ENCODE assay signal across 6 cellular contexts in the genomic region with DNA sequence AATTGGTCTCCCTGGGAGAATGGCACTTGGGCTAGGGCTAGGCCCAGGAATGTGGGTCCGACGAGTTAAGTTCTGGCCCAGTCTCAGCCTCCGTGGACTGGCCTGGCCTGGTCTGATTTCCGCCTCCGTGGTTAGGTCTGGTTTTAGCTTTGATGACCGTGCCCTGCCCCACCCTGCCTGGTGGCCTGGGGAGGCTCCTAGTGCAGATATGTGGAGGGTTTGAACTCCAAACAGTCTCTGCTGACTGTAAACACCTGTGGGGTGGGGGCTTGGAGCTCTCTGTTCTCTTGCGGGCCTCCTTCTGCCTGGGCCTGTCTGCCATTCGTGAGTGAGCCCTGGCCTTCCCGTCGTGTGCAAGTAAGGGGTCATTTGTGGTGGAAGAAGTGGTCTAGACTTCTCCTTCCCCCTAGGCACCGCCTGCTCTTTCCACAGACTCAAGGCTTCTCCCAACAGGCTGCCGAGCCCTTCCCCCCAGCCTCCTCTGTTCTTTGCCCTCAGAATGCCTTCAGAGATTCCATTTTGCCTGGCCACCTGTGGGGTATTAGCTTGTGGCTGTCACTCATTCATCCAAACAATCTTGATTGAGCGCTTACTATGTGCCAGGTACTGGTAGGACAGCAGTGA. TPM values are rescaled to one million over a fixed set of nuclear protein-coding genes. Genes with fewer than 3 reads are reported as not detected.
DNase-seq lines count a peak whose midpoint lies in the region; ATAC-seq and TF ChIP-seq lines count a peak whose summit lies in the region.

No MANE protein-coding gene starts in this region.

- H4K20me1 ChIP-seq in PC-3 (ENCODE audit: low read length), result peaks cover 40% of the 10 kb centered on the region

- POLR2A ChIA-PET in A673 (lab: Charles Lee; ENCODE audit: low non-redundant PET) (interaction anchor here (0.6 to 0.7 kb wide), 2 partner anchors 23 to 30 kb away, joined by 3 to 13 read pairs; a partner anchor contains a TSS), PC-3 (lab: Charles Lee; ENCODE audit: unreplicated experiment) (no interaction called here)

- H3K27me3 ChIP-seq in A673 (replicated peaks; ENCODE audit: insufficient read depth, low read depth, low read length, poor library complexity), result no peaks in the 10 kb centered on the region
- H3K27me3 ChIP-seq in PC-3 (ENCODE audit: low read length), result no peaks in the 10 kb centered on the region
- H3K27me3 ChIP-seq in iPS DF 6.9 (ENCODE audit: control insufficient read depth, insufficient read depth, low read length), result no peaks in the 10 kb centered on the region

- CTCF ChIA-PET in A673 (lab: Charles Lee), result no interaction called here
- CTCF ChIA-PET in PC-3 (lab: Charles Lee), result no interaction called here

- WGBS in iPS DF 6.9 (ENCODE audit: insufficient coverage, insufficient read length), result no CpG with 5 or more reads among the region's 13 CpGs

- H3K4me1 ChIP-seq in A673 (ENCODE audit: insufficient read depth, low read length, poor library complexity, severe bottlenecking) (peaks cover 15% of the 10 kb centered on the region), PC-3 (ENCODE audit: insufficient read depth, low read length) (peaks cover 30% of the 10 kb centered on the region), iPS DF 6.9 (ENCODE audit: control insufficient read depth, insufficient read depth, low read length) (peaks cover 10% of the 10 kb centered on the region)

- H2AFZ ChIP-seq in PC-3 (ENCODE audit: low read length), result no peak overlapping the region

- H3K9me3 ChIP-seq in A673 (ENCODE audit: low read depth, low read length, poor library complexity, severe bottlenecking) (no peaks in the 10 kb centered on the region), PC-3 (ENCODE audit: low read length) (no peaks in the 10 kb centered on the region), iPS DF 6.9 (ENCODE audit: control insufficient read depth, insufficient read depth, low read length) (no peaks in the 10 kb centered on the region)

- TF ChIP-seq CTCF in A673 (conservative IDR thresholded peaks at IDR 0.05; ENCODE audit: low read depth, low read length) (no peak), PC-3 (conservative IDR thresholded peaks at IDR 0.05; ENCODE audit: low read depth, low read length) (no peak)

- DNase-seq in A673 (ENCODE audit: low spot score) (no peak), PC-3 (no peak), iPS DF 6.9 (ENCODE audit: low read depth, low spot score) (no peak), NCI-H526 (lab: John Stamatoyannopoulos, UW) (no peak)
- no peak for DNase-seq in stimulated activated CD4-positive, alpha-beta T cell treated with anti-CD3 and anti-CD28 coated beads, Interleukin-15, amount 100 ng/mL, for 24 hours

- intact Hi-C loops in A673 (cut with micrococcal nuclease; ENCODE audit: unreplicated experiment) (no loop called here), PC-3 (cut with micrococcal nuclease) (no loop called here)

- H3K36me3 ChIP-seq in A673 (ENCODE audit: insufficient read depth, low read length, poor library complexity, severe bottlenecking), result peaks cover 3% of the 10 kb centered on the region
- H3K36me3 ChIP-seq in PC-3 (ENCODE audit: low read depth, low read length), result no peaks in the 10 kb centered on the region
- H3K36me3 ChIP-seq in iPS DF 6.9 (ENCODE audit: control insufficient read depth, insufficient read depth, low read length), result no peaks in the 10 kb centered on the region

- BruUV-seq in A673 (replicated peaks; lab: Mats Ljungman, UMichigan) (TSS peak; percentile 27), PC-3 (replicated peaks; lab: Mats Ljungman, UMichigan) (TSS peak; percentile 42)

- H3K9ac ChIP-seq in PC-3 (ENCODE audit: low read length), result peak overlapping the region; percentile 90

- H3F3A ChIP-seq in PC-3 (ENCODE audit: low read length, unreplicated experiment), result no peaks in the 10 kb centered on the region

- H3K4me3 ChIP-seq in A673 (ENCODE audit: low read depth, low read length, poor library complexity, severe bottlenecking), result peak overlapping the region; percentile 99
- peak overlapping the region; percentile 81 for H3K4me3 ChIP-seq in PC-3 (ENCODE audit: low read length)
- H3K4me3 ChIP-seq in iPS DF 6.9 (ENCODE audit: low read length), result peak overlapping the region; percentile 97; the same call in 1 of the 2 replicates

- peak overlapping the region; percentile 99 for H3K4me2 ChIP-seq in PC-3 (ENCODE audit: low read length)

- no peak for ATAC-seq in PC-3
- no peak for ATAC-seq in HG03159 (IDR thresholded peaks at IDR 0.05; ENCODE audit: unreplicated experiment)

- peak overlapping the region; percentile 100 for H3K27ac ChIP-seq in A673 (ENCODE audit: low read depth, low read length, poor library complexity, severe bottlenecking)
- H3K27ac ChIP-seq in PC-3 (ENCODE audit: low read length), result no peak overlapping the region
- no peak overlapping the region for H3K27ac ChIP-seq in iPS DF 6.9 (ENCODE audit: low read length)

- peaks cover 57% of the 10 kb centered on the region for H3K79me2 ChIP-seq in PC-3 (ENCODE audit: low read length)

- no peaks in the 10 kb centered on the region for H3K9me2 ChIP-seq in PC-3 (replicated peaks; ENCODE audit: low read length)

RNA-seq across cellular contexts. Expression of a gene that starts 1.5 kb away (rescaled TPM):
- total RNA-seq in A673 (2021), result 231 and 252 TPM in 2 replicates
- 67.4 and 80.2 TPM in 2 replicates for total RNA-seq in PC-3 (2014; rRNA removed)

RNA-seq across cellular contexts. Expression of a gene that starts 4.9 kb away (rescaled TPM):
- total RNA-seq in A673 (2021), result 52.2 and 53.3 TPM in 2 replicates
- total RNA-seq in PC-3 (2014; rRNA removed), result 50.3 and 62.8 TPM in 2 replicates

RNA-seq across cellular contexts. Expression of a gene that starts 15.9 kb away (rescaled TPM):
- total RNA-seq in A673 (2021) (not detected in 2 replicates), PC-3 (2014; rRNA removed) (0.46 TPM in 1 of 2 replicates, not detected in the other)

RNA-seq across cellular contexts. Expression of a gene that starts 22.5 kb away (rescaled TPM):
- 31.6 and 37.9 TPM in 2 replicates for total RNA-seq in A673 (2021)
- 13.7 and 18.9 TPM in 2 replicates for total RNA-seq in PC-3 (2014; rRNA removed)

RNA-seq across cellular contexts. Expression of a gene that starts 40.4 kb away (rescaled TPM):
- total RNA-seq in A673 (2021), result 24.2 and 27.1 TPM in 2 replicates
- total RNA-seq in PC-3 (2014; rRNA removed), result 11.3 and 15.2 TPM in 2 replicates
